ENCODE assay signal across 20 cellular contexts in the genomic region with DNA sequence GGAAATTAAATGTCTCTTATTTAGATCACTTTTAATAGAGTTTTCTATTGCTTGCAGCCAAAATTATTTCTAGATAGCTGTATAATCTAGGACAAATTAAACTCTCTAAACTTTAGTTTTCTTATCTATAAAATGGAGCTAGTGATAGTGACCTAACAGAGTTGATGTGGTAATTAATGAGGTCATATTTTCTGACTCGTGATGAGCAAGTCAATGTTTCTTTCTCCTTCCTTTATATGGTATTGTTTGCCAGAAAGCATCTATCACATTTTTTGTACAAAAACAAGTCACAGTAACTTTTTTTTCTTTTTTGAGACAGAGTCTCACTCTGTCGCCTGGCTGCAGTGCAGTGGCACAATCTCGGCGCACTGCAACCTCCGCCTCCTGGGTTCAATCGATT.
"Had no signal": no experiment of that assay in that cellular context is flagged by ENCODE, and none has a peak within 500 bp of the region (broad histone marks: within the 10 kb centered on the region; RNA-seq: fewer than 3 reads in every experiment).

No MANE protein-coding gene starts in this region.

- H3K27ac ChIP-seq: body of pancreas, dorsolateral prefrontal cortex, epithelial cell of prostate, heart right ventricle, left ventricle myocardium inferior, suprapubic skin, transverse colon, uterus had no signal

- H3K9me3 Mint-ChIP-seq: activated CD4-positive, alpha-beta memory T cell treated with anti-CD3 and anti-CD28 coated beads, Interleukin-2, amount 10 ng/mL, durations not matched to agents 7 days and 5 days; activated naive CD8-positive, alpha-beta T cell treated with anti-CD3 and anti-CD28 coated beads, Interleukin-2, amount 10 ng/mL, durations not matched to agents 7 days and 5 days; nephron progenitor cell; stimulated activated naive CD8-positive, alpha-beta T cell treated with anti-CD3 and anti-CD28 coated beads, Interleukin-15, Interleukin-2, amounts not matched to agents 100 ng/mL and 50 ng/mL, for 24 hours had no signal

- H3K4me3 ChIP-seq: body of pancreas, dorsolateral prefrontal cortex, heart right ventricle, left ventricle myocardium inferior, suprapubic skin, transverse colon, uterus had no signal

- H3K4me1 ChIP-seq: body of pancreas, heart right ventricle, transverse colon, uterus had no signal

- H3K27me3 Mint-ChIP-seq: activated CD4-positive, alpha-beta memory T cell treated with anti-CD3 and anti-CD28 coated beads, Interleukin-2, amount 10 ng/mL, durations not matched to agents 7 days and 5 days; activated CD8-positive, alpha-beta memory T cell treated with anti-CD3 and anti-CD28 coated beads, Interleukin-2, amount 10 ng/mL, durations not matched to agents 7 days and 5 days; activated naive CD8-positive, alpha-beta T cell treated with anti-CD3 and anti-CD28 coated beads, Interleukin-2, amount 10 ng/mL, durations not matched to agents 7 days and 5 days; stimulated activated naive CD8-positive, alpha-beta T cell treated with anti-CD3 and anti-CD28 coated beads, Interleukin-15, Interleukin-2, amounts not matched to agents 100 ng/mL and 50 ng/mL, for 24 hours had no signal

- H3K4me3 Mint-ChIP-seq: activated CD4-positive, alpha-beta memory T cell treated with anti-CD3 and anti-CD28 coated beads, Interleukin-2, amount 10 ng/mL, durations not matched to agents 7 days and 5 days; activated CD8-positive, alpha-beta memory T cell treated with anti-CD3 and anti-CD28 coated beads, Interleukin-2, amount 10 ng/mL, durations not matched to agents 7 days and 5 days; activated naive CD8-positive, alpha-beta T cell treated with anti-CD3 and anti-CD28 coated beads, Interleukin-2, amount 10 ng/mL, durations not matched to agents 7 days and 5 days; nephron progenitor cell; stimulated activated naive CD8-positive, alpha-beta T cell treated with anti-CD3 and anti-CD28 coated beads, Interleukin-15, Interleukin-2, amounts not matched to agents 100 ng/mL and 50 ng/mL, for 24 hours had no signal

- H3K4me1 Mint-ChIP-seq: activated naive CD8-positive, alpha-beta T cell treated with anti-CD3 and anti-CD28 coated beads, Interleukin-2, amount 10 ng/mL, durations not matched to agents 7 days and 5 days; nephron progenitor cell had no signal

- H3K9me3 ChIP-seq: body of pancreas, heart right ventricle, left ventricle myocardium inferior, suprapubic skin, transverse colon, uterus had no signal

- ATAC-seq: activated CD8-positive, alpha-beta memory T cell treated with anti-CD3 and anti-CD28 coated beads, Interleukin-2, amount 10 ng/mL, durations not matched to agents 7 days and 5 days; body of pancreas; heart right ventricle had no signal

- H3K27ac Mint-ChIP-seq: activated CD4-positive, alpha-beta memory T cell treated with anti-CD3 and anti-CD28 coated beads, Interleukin-2, amount 10 ng/mL, durations not matched to agents 7 days and 5 days; activated CD8-positive, alpha-beta memory T cell treated with anti-CD3 and anti-CD28 coated beads, Interleukin-2, amount 10 ng/mL, durations not matched to agents 7 days and 5 days; activated naive CD8-positive, alpha-beta T cell treated with anti-CD3 and anti-CD28 coated beads, Interleukin-2, amount 10 ng/mL, durations not matched to agents 7 days and 5 days; nephron progenitor cell; stimulated activated naive CD8-positive, alpha-beta T cell treated with anti-CD3 and anti-CD28 coated beads, Interleukin-15, Interleukin-2, amounts not matched to agents 100 ng/mL and 50 ng/mL, for 24 hours had no signal

- H3K27me3 ChIP-seq: body of pancreas, dorsolateral prefrontal cortex, heart right ventricle, suprapubic skin, transverse colon, uterus had no signal

- H3K36me3 ChIP-seq: heart right ventricle, left ventricle myocardium inferior, suprapubic skin, transverse colon, uterus had no signal

- DNase-seq: activated CD4-positive, alpha-beta memory T cell treated with anti-CD3 and anti-CD28 coated beads, Interleukin-2, amount 10 ng/mL, durations not matched to agents 7 days and 5 days; activated CD4-positive, alpha-beta T cell treated with anti-CD3 and anti-CD28 coated beads for 48 hours; activated CD4-positive, CD25-positive, alpha-beta regulatory T cell; activated CD8-positive, alpha-beta memory T cell treated with anti-CD3 and anti-CD28 coated beads, Interleukin-2, amount 10 ng/mL, durations not matched to agents 7 days and 5 days; activated naive CD4-positive, alpha-beta T cell treated with Interleukin-2 at 50 U/mL for 16 hours; activated naive CD8-positive, alpha-beta T cell treated with anti-CD3 and anti-CD28 coated beads, Interleukin-2, amount 10 ng/mL, durations not matched to agents 7 days and 5 days; body of pancreas; caudate nucleus; dorsolateral prefrontal cortex; heart right ventricle; left ventricle myocardium inferior; nephron progenitor cell; occipital lobe; posterior cingulate gyrus; stimulated activated CD4-positive, alpha-beta T cell treated with anti-CD3 and anti-CD28 coated beads, Interleukin-2, amount 100 ng/mL, for 24 hours; transverse colon; uterus had no signal
